Comparison of ENCODE assay signal across 8 cellular contexts in genomic region chr6:135498178-135498841, GRCh38. TPM values are rescaled to one million over a fixed set of nuclear protein-coding genes. Genes with fewer than 3 reads are reported as not detected.
DNase-seq lines count a peak whose midpoint lies in the region; ATAC-seq, FAIRE-seq and TF ChIP-seq lines count a peak whose summit lies in the region.

No MANE protein-coding gene starts in this region.

- peak; percentile 85 for FAIRE-seq in GM12892 (lab: Jason Lieb, UNC)

- ATAC-seq in HG03066 (IDR thresholded peaks at IDR 0.05; ENCODE audit: low read depth, unreplicated experiment) (peak; percentile 44), HG02840 (IDR thresholded peaks at IDR 0.05; ENCODE audit: low FRiP score, unreplicated experiment) (no peak)

- H3K27me3 ChIP-seq in liver (ENCODE audit: control insufficient read depth in 4 of 4, insufficient read depth in 4 of 4, low read length in 3 of 4) = no peaks in the 10 kb centered on the region

- 4% methylated on average over 16 of the region's 16 CpGs for WGBS in liver

- H3K36me3 ChIP-seq in liver (ENCODE audit: control insufficient read depth in 4 of 4, insufficient read depth in 3 of 4, low read depth in 1 of 4, low read length in 3 of 4) = no peaks in the 10 kb centered on the region

- peaks cover 0 to 3% (median 2%) of the 10 kb centered on the region in 4 donors for H3K4me1 ChIP-seq in liver (ENCODE audit: control insufficient read depth in 4 of 4, insufficient read depth in 4 of 4, low read length in 3 of 4)

- no peaks in the 10 kb centered on the region for H3K9me3 ChIP-seq in liver (ENCODE audit: control insufficient read depth in 4 of 4, low read length in 3 of 4)

- no peak for TF ChIP-seq RAD21 in liver (IDR thresholded peaks at IDR 0.05)

- H3K27ac ChIP-seq in liver (ENCODE audit: low read depth in 1 of 2, low read length in 2 of 2) = peak overlapping the region; percentile 94 to 99

- DNase-seq in GM12892 (ENCODE audit: insufficient read length) (no peak), NCI-H345 (lab: John Stamatoyannopoulos, UW) (peak; percentile 75), dermis blood vessel endothelial cell (peak; percentile 93)
- DNase-seq in activated CD4-positive, alpha-beta T cell treated with anti-CD3 and anti-CD28 coated beads for 48 hours = peak; percentile 73
- peak; percentile 52 for DNase-seq in stimulated activated CD4-positive, alpha-beta T cell treated with anti-CD3 and anti-CD28 coated beads, Interleukin-4, amount 100 ng/mL, for 1 hour

- peak overlapping the region; percentile 70 to 98 (median 92) for H3K4me3 ChIP-seq in liver (ENCODE audit: low read depth in 1 of 3, low read length in 3 of 3)

- peak overlapping the region; percentile 91 to 98 for H3K9ac ChIP-seq in liver (ENCODE audit: low read depth in 1 of 2, low read length in 2 of 2)

- peak; percentile 0 for TF ChIP-seq CTCF in liver (IDR thresholded peaks at IDR 0.05; ENCODE audit: low read depth, low read length, missing input control)

- peak; percentile 52; the same call in 1 of the 2 replicates for TF ChIP-seq POLR2A in GM12892 (IDR thresholded peaks at IDR 0.05; ENCODE audit: low read depth, low read length)

TF ChIP-seq in liver, 16 proteins besides CTCF, POLR2A, EP300 and RAD21:
- TF ChIP-seq NR2F2 (IDR thresholded peaks at IDR 0.05) = no peak
- peak; percentile 14 for TF ChIP-seq ZBTB33 (IDR thresholded peaks at IDR 0.05)
- no peak for TF ChIP-seq FOXA1 (IDR thresholded peaks at IDR 0.05)
- TF ChIP-seq TAF1 (conservative IDR thresholded peaks at IDR 0.05) = peak; percentile 60
- peak; percentile 92 for TF ChIP-seq ATF3 (IDR thresholded peaks at IDR 0.05)
- TF ChIP-seq FOXA2 (IDR thresholded peaks at IDR 0.05) = no peak
- TF ChIP-seq SP1 (IDR thresholded peaks at IDR 0.05) = peak; percentile 72
- peak; percentile 7 to 8 for TF ChIP-seq HNF4A (conservative IDR thresholded peaks at IDR 0.05)
- TF ChIP-seq YY1 (IDR thresholded peaks at IDR 0.05) = peak; percentile 98
- TF ChIP-seq, protein P1, sequence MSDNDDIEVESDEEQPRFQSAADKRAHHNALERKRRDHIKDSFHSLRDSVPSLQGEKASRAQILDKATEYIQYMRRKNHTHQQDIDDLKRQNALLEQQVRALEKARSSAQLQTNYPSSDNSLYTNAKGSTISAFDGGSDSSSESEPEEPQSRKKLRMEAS (IDR thresholded peaks at IDR 0.05) = peak; percentile 37
- TF ChIP-seq, protein P2, sequence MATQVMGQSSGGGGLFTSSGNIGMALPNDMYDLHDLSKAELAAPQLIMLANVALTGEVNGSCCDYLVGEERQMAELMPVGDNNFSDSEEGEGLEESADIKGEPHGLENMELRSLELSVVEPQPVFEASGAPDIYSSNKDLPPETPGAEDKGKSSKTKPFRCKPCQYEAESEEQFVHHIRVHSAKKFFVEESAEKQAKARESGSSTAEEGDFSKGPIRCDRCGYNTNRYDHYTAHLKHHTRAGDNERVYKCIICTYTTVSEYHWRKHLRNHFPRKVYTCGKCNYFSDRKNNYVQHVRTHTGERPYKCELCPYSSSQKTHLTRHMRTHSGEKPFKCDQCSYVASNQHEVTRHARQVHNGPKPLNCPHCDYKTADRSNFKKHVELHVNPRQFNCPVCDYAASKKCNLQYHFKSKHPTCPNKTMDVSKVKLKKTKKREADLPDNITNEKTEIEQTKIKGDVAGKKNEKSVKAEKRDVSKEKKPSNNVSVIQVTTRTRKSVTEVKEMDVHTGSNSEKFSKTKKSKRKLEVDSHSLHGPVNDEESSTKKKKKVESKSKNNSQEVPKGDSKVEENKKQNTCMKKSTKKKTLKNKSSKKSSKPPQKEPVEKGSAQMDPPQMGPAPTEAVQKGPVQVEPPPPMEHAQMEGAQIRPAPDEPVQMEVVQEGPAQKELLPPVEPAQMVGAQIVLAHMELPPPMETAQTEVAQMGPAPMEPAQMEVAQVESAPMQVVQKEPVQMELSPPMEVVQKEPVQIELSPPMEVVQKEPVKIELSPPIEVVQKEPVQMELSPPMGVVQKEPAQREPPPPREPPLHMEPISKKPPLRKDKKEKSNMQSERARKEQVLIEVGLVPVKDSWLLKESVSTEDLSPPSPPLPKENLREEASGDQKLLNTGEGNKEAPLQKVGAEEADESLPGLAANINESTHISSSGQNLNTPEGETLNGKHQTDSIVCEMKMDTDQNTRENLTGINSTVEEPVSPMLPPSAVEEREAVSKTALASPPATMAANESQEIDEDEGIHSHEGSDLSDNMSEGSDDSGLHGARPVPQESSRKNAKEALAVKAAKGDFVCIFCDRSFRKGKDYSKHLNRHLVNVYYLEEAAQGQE (IDR thresholded peaks at IDR 0.05) = peak; percentile 65
- no peak for TF ChIP-seq RXRA (IDR thresholded peaks at IDR 0.05)
- no peak for TF ChIP-seq HNF4G (IDR thresholded peaks at IDR 0.05)
- TF ChIP-seq GABPA (IDR thresholded peaks at IDR 0.05 in 1 of 2, conservative IDR thresholded peaks at IDR 0.05 in 1 of 2) = no peak
- TF ChIP-seq EGR1 (IDR thresholded peaks at IDR 0.05; ENCODE audit: low read depth in 2 of 2) = no peak
- peak; percentile 97 to 98 for TF ChIP-seq JUND (IDR thresholded peaks at IDR 0.05)

RNA-seq across cellular contexts. Expression of gene AHI1, which starts 0.8 kb away (rescaled TPM):
- polyA plus RNA-seq in GM12892 (2012; ENCODE audit: missing spikeins) = 13.5 TPM
- total RNA-seq in dermis blood vessel endothelial cell (11.8 and 14.1 TPM in 2 replicates), liver (10 to 100 TPM in 1 of 2 donors, 1 to 10 TPM in 1; 5.2 to 12.8 TPM)
- 10 to 100 TPM in 1 of 2 donors, 1 to 10 TPM in 1; 2.0 to 14.4 TPM for polyA plus RNA-seq in liver
